12 cellular contexts compared by ENCODE assay signal in the genomic region with DNA sequence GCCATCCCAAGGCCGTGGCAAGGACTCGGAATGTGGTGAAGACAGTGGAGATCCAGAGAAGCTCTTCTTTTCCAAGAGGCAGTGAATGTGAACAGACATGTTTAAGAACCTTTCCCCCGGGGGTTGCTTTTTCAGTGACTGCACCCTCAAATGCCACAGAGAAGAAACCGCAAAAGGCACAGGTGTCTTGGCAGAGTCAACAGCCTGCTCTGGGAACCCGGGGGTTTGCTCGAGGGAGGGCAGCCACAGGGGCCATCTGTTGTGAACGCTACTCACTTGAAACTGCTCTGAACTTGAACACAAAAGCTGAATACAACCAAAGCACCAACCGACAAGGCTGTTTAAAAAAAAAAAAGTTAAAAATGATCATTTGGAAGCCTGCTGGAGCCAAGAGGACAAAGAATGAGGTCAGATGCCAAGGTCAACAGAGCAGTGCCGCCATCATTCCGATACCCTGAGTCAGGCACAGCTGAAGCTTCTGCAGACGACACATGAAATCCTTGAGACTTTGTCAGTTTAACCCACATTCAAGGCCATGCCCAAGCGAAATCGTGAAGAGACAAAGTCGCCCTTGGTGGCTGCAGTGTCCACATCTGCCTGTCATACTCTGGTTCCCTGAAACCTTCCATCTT. TPM values are rescaled to one million over a fixed set of nuclear protein-coding genes. Genes with fewer than 3 reads are reported as not detected.
DNase-seq lines count a peak whose midpoint lies in the region; ATAC-seq lines count a peak whose summit lies in the region.
"Had no signal": no experiment of that assay in that cellular context is flagged by ENCODE, and none has a peak within 500 bp of the region (broad histone marks: within the 10 kb centered on the region; RNA-seq: fewer than 3 reads in every experiment).

No MANE protein-coding gene starts in this region.

- peak; percentile 61 for DNase-seq in activated CD4-positive, alpha-beta T cell treated with anti-CD3 and anti-CD28 coated beads, Interleukin-2, amount 10 ng/mL, durations not matched to agents 7 days and 5 days
- DNase-seq in activated CD4-positive, alpha-beta T cell treated with anti-CD3 and anti-CD28 coated beads, Interleukin-2, amount 50 U/mL, for 1 hour: no peak
- DNase-seq in M059J (ENCODE audit: low read depth): peak; percentile 76
- DNase-seq in activated naive CD4-positive, alpha-beta T cell treated with anti-CD3 and anti-CD28 coated beads, Interleukin-2, amount 50 U/mL, for 72 hours (ENCODE audit: low spot score in 2 of 2): peak in 1 of 2 donors; percentile 13
- no peak for DNase-seq in G401 (ENCODE audit: low spot score)
- DNase-seq in substantia nigra (lab: John Stamatoyannopoulos, UW): no peak
- no peak for DNase-seq in SW480 (ENCODE audit: low spot score)
- DNase-seq: amygdala, esophagus squamous epithelium, NCI-H146 had no signal

- no peaks in the 10 kb centered on the region for H3K36me3 Mint-ChIP-seq in activated CD4-positive, alpha-beta T cell treated with anti-CD3 and anti-CD28 coated beads, Interleukin-2, amount 10 ng/mL, durations not matched to agents 7 days and 5 days (ENCODE audit: low read depth)
- no peaks in the 10 kb centered on the region for H3K36me3 Mint-ChIP-seq in activated naive CD4-positive, alpha-beta T cell treated with anti-CD3 and anti-CD28 coated beads, Interleukin-2, amount 50 U/mL, for 72 hours
- no peaks in the 10 kb centered on the region for H3K36me3 Mint-ChIP-seq in stimulated activated memory B cell treated with anti-CD40 and anti-IgM and Interleukin-4, amounts not matched to agents 10 μg/mL and 1 μg/mL and 100 μg/mL, for 72 hours

- peak overlapping the region; percentile 84 for H3K27ac Mint-ChIP-seq in activated CD4-positive, alpha-beta T cell treated with anti-CD3 and anti-CD28 coated beads, Interleukin-2, amount 10 ng/mL, durations not matched to agents 7 days and 5 days
- peak overlapping the region in 1 of 2 donors; percentile 39 for H3K27ac Mint-ChIP-seq in activated naive CD4-positive, alpha-beta T cell treated with anti-CD3 and anti-CD28 coated beads, Interleukin-2, amount 50 U/mL, for 72 hours
- no peak overlapping the region for H3K27ac Mint-ChIP-seq in stimulated activated memory B cell treated with anti-CD40 and anti-IgM and Interleukin-4, amounts not matched to agents 10 μg/mL and 1 μg/mL and 100 μg/mL, for 72 hours

- POLR2A ChIA-PET in activated CD4-positive, alpha-beta T cell treated with anti-CD3 and anti-CD28 coated beads, Interleukin-2, amount 10 ng/mL, durations not matched to agents 7 days and 5 days (lab: Charles Lee): no interaction called here

- H3K27me3 Mint-ChIP-seq in activated CD4-positive, alpha-beta T cell treated with anti-CD3 and anti-CD28 coated beads, Interleukin-2, amount 10 ng/mL, durations not matched to agents 7 days and 5 days: no peaks in the 10 kb centered on the region
- peaks cover 42% of the 10 kb centered on the region for H3K27me3 Mint-ChIP-seq in stimulated activated memory B cell treated with anti-CD40 and anti-IgM and Interleukin-4, amounts not matched to agents 10 μg/mL and 1 μg/mL and 100 μg/mL, for 72 hours

- H3K27ac ChIP-seq in substantia nigra (ENCODE audit: low read depth, low read length, poor library complexity, severe bottlenecking): no peak overlapping the region
- H3K27ac ChIP-seq: esophagus squamous epithelium, tibial nerve had no signal

- H3K4me3 Mint-ChIP-seq in activated CD4-positive, alpha-beta T cell treated with anti-CD3 and anti-CD28 coated beads, Interleukin-2, amount 10 ng/mL, durations not matched to agents 7 days and 5 days: peak overlapping the region; percentile 8
- H3K4me3 Mint-ChIP-seq in stimulated activated memory B cell treated with anti-CD40 and anti-IgM and Interleukin-4, amounts not matched to agents 10 μg/mL and 1 μg/mL and 100 μg/mL, for 72 hours: peak overlapping the region; percentile 23

- H3K9me3 Mint-ChIP-seq in activated CD4-positive, alpha-beta T cell treated with anti-CD3 and anti-CD28 coated beads, Interleukin-2, amount 10 ng/mL, durations not matched to agents 7 days and 5 days: no peaks in the 10 kb centered on the region
- no peaks in the 10 kb centered on the region for H3K9me3 Mint-ChIP-seq in activated naive CD4-positive, alpha-beta T cell treated with anti-CD3 and anti-CD28 coated beads, Interleukin-2, amount 50 U/mL, for 72 hours
- H3K9me3 Mint-ChIP-seq in stimulated activated memory B cell treated with anti-CD40 and anti-IgM and Interleukin-4, amounts not matched to agents 10 μg/mL and 1 μg/mL and 100 μg/mL, for 72 hours: no peaks in the 10 kb centered on the region

- H3K4me1 Mint-ChIP-seq in activated CD4-positive, alpha-beta T cell treated with anti-CD3 and anti-CD28 coated beads, Interleukin-2, amount 10 ng/mL, durations not matched to agents 7 days and 5 days: peaks cover 26% of the 10 kb centered on the region
- H3K4me1 Mint-ChIP-seq in stimulated activated memory B cell treated with anti-CD40 and anti-IgM and Interleukin-4, amounts not matched to agents 10 μg/mL and 1 μg/mL and 100 μg/mL, for 72 hours: peaks cover 20% of the 10 kb centered on the region

- in situ Hi-C loops in G401 (cut with HindIII; ENCODE audit: low sequenced_read_pairs): no loop called here

- peak; percentile 58 to 80 for ATAC-seq in activated naive CD4-positive, alpha-beta T cell treated with anti-CD3 and anti-CD28 coated beads, Interleukin-2, amount 50 U/mL, for 72 hours
- ATAC-seq in stimulated activated memory B cell treated with anti-CD40 and anti-IgM and Interleukin-4, amounts not matched to agents 10 μg/mL and 1 μg/mL and 100 μg/mL, for 72 hours: peak; percentile 74

- CTCF ChIA-PET in activated CD4-positive, alpha-beta T cell treated with anti-CD3 and anti-CD28 coated beads, Interleukin-2, amount 10 ng/mL, durations not matched to agents 7 days and 5 days (lab: Charles Lee): interaction anchor here (0.6 to 2.4 kb wide), 9 partner anchors 8 to 184 kb away, joined by 3 to 8 read pairs (median 4); no protein-coding TSS in a partner anchor

RNA-seq across cellular contexts. Expression of a gene that starts 47.4 kb away (rescaled TPM):
- total RNA-seq in activated CD4-positive, alpha-beta T cell treated with anti-CD3 and anti-CD28 coated beads, Interleukin-2, amount 10 ng/mL, durations not matched to agents 7 days and 5 days: 100 to 1,000 TPM; 112 to 133 TPM
- total RNA-seq in M059J (2014; rRNA removed; shearing (Covaris generic)): 92.3 and 136 TPM in 2 replicates
- 100 to 1,000 TPM in 1 of 2 donors, 10 to 100 TPM in 1; 60.4 to 120 TPM for total RNA-seq in activated naive CD4-positive, alpha-beta T cell treated with anti-CD3 and anti-CD28 coated beads, Interleukin-2, amount 50 U/mL, for 72 hours
- 106 and 123 TPM in 2 replicates for total RNA-seq in G401 (2014; rRNA removed; shearing (Covaris generic))

RNA-seq across cellular contexts. Expression of a gene that starts 47.7 kb away (rescaled TPM):
- 10 to 100 TPM; 16.2 to 19.2 TPM for total RNA-seq in activated CD4-positive, alpha-beta T cell treated with anti-CD3 and anti-CD28 coated beads, Interleukin-2, amount 10 ng/mL, durations not matched to agents 7 days and 5 days
- total RNA-seq in M059J (2014; rRNA removed; shearing (Covaris generic)): 9.9 and 22.4 TPM in 2 replicates
- total RNA-seq in activated naive CD4-positive, alpha-beta T cell treated with anti-CD3 and anti-CD28 coated beads, Interleukin-2, amount 50 U/mL, for 72 hours: 10 to 100 TPM; 10.9 to 13.2 TPM
- 21.7 and 22.4 TPM in 2 replicates for total RNA-seq in G401 (2014; rRNA removed; shearing (Covaris generic))

Comparison
In these comparisons a context has a peak if more than half of its experiments do, and no peak if none do; other contexts are left out.
1. DNase-seq: peak in activated CD4-positive, alpha-beta T cell treated with anti-CD3 and anti-CD28 coated beads, Interleukin-2, amount 10 ng/mL, durations not matched to agents 7 days and 5 days (single experiment) and M059J (single experiment); none in activated CD4-positive, alpha-beta T cell treated with anti-CD3 and anti-CD28 coated beads, Interleukin-2, amount 50 U/mL, for 1 hour (single experiment), G401 (single experiment), substantia nigra (0 of 49) and SW480 (single experiment).